In the genomic region with DNA sequence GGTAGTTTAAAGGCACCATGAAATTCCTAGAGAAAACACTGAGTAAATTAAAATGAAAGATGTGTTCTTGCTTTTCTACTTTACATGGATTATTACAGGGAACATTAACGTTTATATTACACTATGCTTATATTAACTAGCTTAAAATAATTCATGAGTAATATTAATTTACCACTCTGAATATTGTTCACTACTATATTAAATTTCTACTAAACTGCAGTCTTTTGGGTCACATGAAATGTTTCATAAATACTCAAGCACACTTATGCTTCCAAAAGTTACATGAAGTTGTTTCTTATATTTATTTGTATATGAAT, we compare ENCODE assay signal across 8 cellular contexts. TPM values are rescaled to one million over a fixed set of nuclear protein-coding genes. Genes with fewer than 3 reads are reported as not detected.
DNase-seq lines count a peak whose midpoint lies in the region; ATAC-seq and TF ChIP-seq lines count a peak whose summit lies in the region.

No MANE protein-coding gene starts in this region.

- peak overlapping the region; percentile 49 for H3K4me3 Mint-ChIP-seq in activated naive CD4-positive, alpha-beta T cell treated with anti-CD3 and anti-CD28 coated beads for 36 hours

- H3K27me3 Mint-ChIP-seq in activated naive CD4-positive, alpha-beta T cell treated with anti-CD3 and anti-CD28 coated beads for 36 hours (ENCODE audit: low read depth), result peaks cover 2% of the 10 kb centered on the region

- no peak for DNase-seq in activated naive CD4-positive, alpha-beta T cell treated with anti-CD3 and anti-CD28 coated beads for 36 hours
- no peak for DNase-seq in activated naive CD4-positive, alpha-beta T cell treated with Interleukin-2 at 50 U/mL for 16 hours
- DNase-seq in transverse colon (no peak), NCI-H2029 treated with DMSO at 0.1 percent for 48 hours (lab: John Stamatoyannopoulos, UW) (no peak), COLO829 (ENCODE audit: low spot score) (no peak)

- intact Hi-C loops in activated naive CD4-positive, alpha-beta T cell treated with anti-CD3 and anti-CD28 coated beads for 36 hours (cut with micrococcal nuclease), result loop anchor here (1.0 to 5.0 kb wide), 5 partner anchors 48 to 1069 kb away; a partner anchor contains a TSS
- intact Hi-C loops in transverse colon (cut with DNase I; ENCODE audit: low total_unique reads), result loop anchor here (5.0 kb wide), 1 partner anchor 479 kb away; a partner anchor contains a TSS

- no peak for TF ChIP-seq EP300 in transverse colon (IDR thresholded peaks at IDR 0.05; ENCODE audit: low read depth)

- H3K27me3 ChIP-seq in mucosa of rectum (ENCODE audit: control insufficient read depth in 2 of 2, insufficient read depth in 2 of 2, low read length in 2 of 2) (no peaks in the 10 kb centered on the region), transverse colon (no peaks in the 10 kb centered on the region)

- in situ Hi-C loops in transverse colon (cut with MboI; ENCODE audit: low pct_ligation_motif_present in 1 of 4, low pct_unique_long_range_greater_than_20kb in 1 of 4, low sequenced_read_pairs in 3 of 4), result no loop called here

- H3K9me3 ChIP-seq in mucosa of rectum (ENCODE audit: control insufficient read depth in 2 of 2, low read length in 2 of 2) (no peaks in the 10 kb centered on the region), transverse colon (no peaks in the 10 kb centered on the region)

- peak overlapping the region; percentile 65 to 66 for H3K9ac ChIP-seq in mucosa of rectum (ENCODE audit: low read depth in 1 of 2, low read length in 2 of 2)

- WGBS in transverse colon (ENCODE audit: low coverage in 1 of 2), 2 donors, result 0 to 6% methylated on average over 1 of the region's 1 CpG

- peak overlapping the region; percentile 1 to 71 for H3K4me3 ChIP-seq in mucosa of rectum (ENCODE audit: low read length in 2 of 2)
- no peak overlapping the region for H3K4me3 ChIP-seq in transverse colon

- no peaks in the 10 kb centered on the region for H3K36me3 ChIP-seq in mucosa of rectum (ENCODE audit: control insufficient read depth in 2 of 2, insufficient read depth in 2 of 2, low read length in 2 of 2)
- H3K36me3 ChIP-seq in transverse colon, result no peaks in the 10 kb centered on the region

- TF ChIP-seq POLR2A in transverse colon (IDR thresholded peaks at IDR 0.05), result no peak

- H3K4me1 ChIP-seq in mucosa of rectum (ENCODE audit: control insufficient read depth in 2 of 2, insufficient read depth in 2 of 2, low read length in 2 of 2) (peaks cover 32 to 40% of the 10 kb centered on the region in 2 donors), transverse colon (peaks cover 24 to 58% (median 42%) of the 10 kb centered on the region in 4 donors)

- no peaks in the 10 kb centered on the region for H3K9me3 Mint-ChIP-seq in activated naive CD4-positive, alpha-beta T cell treated with anti-CD3 and anti-CD28 coated beads for 36 hours

- H3K36me3 Mint-ChIP-seq in activated naive CD4-positive, alpha-beta T cell treated with anti-CD3 and anti-CD28 coated beads for 36 hours (ENCODE audit: low read depth), result peaks cover 5% of the 10 kb centered on the region

- ATAC-seq in GM21737 (IDR thresholded peaks at IDR 0.05; ENCODE audit: unreplicated experiment), result no peak

- H3K27ac Mint-ChIP-seq in activated naive CD4-positive, alpha-beta T cell treated with anti-CD3 and anti-CD28 coated beads for 36 hours, result peak overlapping the region; percentile 93

- TF ChIP-seq CTCF in transverse colon (IDR thresholded peaks at IDR 0.05), result no peak

- peaks cover 45% of the 10 kb centered on the region for H3K4me1 Mint-ChIP-seq in activated naive CD4-positive, alpha-beta T cell treated with anti-CD3 and anti-CD28 coated beads for 36 hours (ENCODE audit: low read depth)

- CTCF ChIA-PET in activated naive CD4-positive, alpha-beta T cell treated with anti-CD3 and anti-CD28 coated beads for 36 hours (lab: Charles Lee), result interaction anchor here (1.3 kb wide), 1 partner anchor 248 kb away, joined by 5 read pairs; no protein-coding TSS in a partner anchor

- H3K27ac ChIP-seq in angular gyrus (ENCODE audit: low read depth, low read length) (peak overlapping the region; percentile 100), mucosa of rectum (ENCODE audit: low read depth in 2 of 2, low read length in 2 of 2) (peak overlapping the region; percentile 98 to 99), transverse colon (peak overlapping the region; percentile 86 to 98 (median 92))

RNA-seq across cellular contexts. Expression of a gene that starts 3.4 kb away (rescaled TPM):
- total RNA-seq in activated naive CD4-positive, alpha-beta T cell treated with anti-CD3 and anti-CD28 coated beads for 36 hours, result 10 to 100 TPM; 61.8 to 62.5 TPM
- 10 to 100 TPM; 15.7 to 69.5 (median 39.9) TPM for total RNA-seq in transverse colon

RNA-seq across cellular contexts. Expression of a gene that starts 5.2 kb away (rescaled TPM):
- total RNA-seq in activated naive CD4-positive, alpha-beta T cell treated with anti-CD3 and anti-CD28 coated beads for 36 hours, result 10 to 100 TPM; 26.4 to 26.7 TPM
- total RNA-seq in transverse colon, result 100 to 1,000 TPM in 3 of 4 donors, 10 to 100 TPM in 1; 83.6 to 403 (median 224) TPM

Comparison
In these comparisons a context has a peak if more than half of its experiments do, and no peak if none do; other contexts are left out.
1. H3K4me3 ChIP-seq: peak in mucosa of rectum (2 of 2); none in transverse colon (0 of 4).
2. Peak in every context shown above with its lines, with median percentiles within 50 percentile points of each other: H3K27ac ChIP-seq.